Comparison of ENCODE assay signal across 9 cellular contexts in genomic region chr2:224973112-224974016, GRCh38.
A peak's percentile ranks its signal among the peaks of the same experiment; 100 is the strongest.
DNase-seq lines count a peak whose midpoint lies in the region; ATAC-seq, FAIRE-seq and TF ChIP-seq lines count a peak whose summit lies in the region.
"Had no signal": no experiment of that assay in that cellular context is flagged by ENCODE, and none has a peak within 500 bp of the region (broad histone marks: within the 10 kb centered on the region; RNA-seq: fewer than 3 reads in every experiment).

No MANE protein-coding gene starts in this region.

- TF ChIP-seq CTCF in H1 (IDR thresholded peaks at IDR 0.05; ENCODE audit: control extremely low read depth in 1 of 3, insufficient read depth in 1 of 3, low read depth in 1 of 3, low read length in 3 of 3): no peak
- no peak for TF ChIP-seq CTCF in heart right ventricle (IDR thresholded peaks at IDR 0.05)

- H2BK120ac ChIP-seq in H1 (replicated peaks; ENCODE audit: low read depth, low read length) (no peak overlapping the region), neuronal stem cell (ENCODE audit: low read depth, low read length) (no peak overlapping the region)

- no peaks in the 10 kb centered on the region for H3K9me3 Mint-ChIP-seq in stimulated activated naive CD8-positive, alpha-beta T cell treated with anti-CD3 and anti-CD28 coated beads, Interleukin-15, Interleukin-2, amounts not matched to agents 100 ng/mL and 50 ng/mL, for 24 hours
- H3K9me3 Mint-ChIP-seq: endodermal cell had no signal

- ATAC-seq in heart right ventricle: no peak

- H3K4ac ChIP-seq in H1 (replicated peaks; ENCODE audit: insufficient read length, low read depth, low read length): no peak overlapping the region
- no peak overlapping the region for H3K4ac ChIP-seq in neuronal stem cell (ENCODE audit: low read length)

- peaks cover 6% of the 10 kb centered on the region for H3K36me3 Mint-ChIP-seq in stimulated activated naive CD8-positive, alpha-beta T cell treated with anti-CD3 and anti-CD28 coated beads, Interleukin-15, Interleukin-2, amounts not matched to agents 100 ng/mL and 50 ng/mL, for 24 hours (ENCODE audit: low read depth)

- H3K4me2 ChIP-seq in H1 (ENCODE audit: insufficient read depth in 1 of 2, low read depth in 2 of 2, low read length in 2 of 2): no peak overlapping the region
- no peak overlapping the region for H3K4me2 ChIP-seq in neuronal stem cell (ENCODE audit: insufficient read depth, low read length, poor library complexity, severe bottlenecking)

- H2AFZ ChIP-seq in H1 (ENCODE audit: low read length): peak overlapping the region; percentile 73; the same call in 1 of the 2 replicates
- H2AFZ ChIP-seq in neuronal stem cell (ENCODE audit: low read length): no peak overlapping the region

- H2BK5ac ChIP-seq in H1 (ENCODE audit: low read depth, low read length) (no peak overlapping the region), neuronal stem cell (ENCODE audit: low read length) (no peak overlapping the region)

- intact Hi-C loops in heart right ventricle (cut with DNase I): no loop called here

- H2BK15ac ChIP-seq in H1 (ENCODE audit: low read length): no peak overlapping the region
- no peak overlapping the region for H2BK15ac ChIP-seq in neuronal stem cell (ENCODE audit: low read length)

- CTCF ChIA-PET in H1 (lab: Charles Lee; ENCODE audit: partially characterized antibody): interaction anchor here (1.2 kb wide), 2 partner anchors 11 to 29 kb away, joined by 4 to 5 read pairs; no protein-coding TSS in a partner anchor

- H3K23me2 ChIP-seq in H1 (ENCODE audit: low read depth, low read length): peaks cover 3% of the 10 kb centered on the region; the same call in 1 of the 2 replicates

- TF ChIP-seq POLR2A in H1 (IDR thresholded peaks at IDR 0.05; ENCODE audit: control extremely low read depth in 1 of 2, low read depth in 2 of 2, low read length in 2 of 2): no peak

- no peaks in the 10 kb centered on the region for H3K9me3 ChIP-seq in MG63
- H3K9me3 ChIP-seq in H1 (ENCODE audit: insufficient read depth in 2 of 2, low read depth in 1 of 2, low read length in 1 of 2): no peaks in the 10 kb centered on the region
- no peaks in the 10 kb centered on the region for H3K9me3 ChIP-seq in neuronal stem cell (replicated peaks in 1 of 2; ENCODE audit: control insufficient read depth in 2 of 2, insufficient read depth in 1 of 2, low read depth in 1 of 2, low read length in 2 of 2)
- no peaks in the 10 kb centered on the region for H3K9me3 ChIP-seq in heart right ventricle

- H3K27ac ChIP-seq in H1 (ENCODE audit: low read depth, low read length) (no peak overlapping the region), neuronal stem cell (replicated peaks; ENCODE audit: low read length) (no peak overlapping the region), heart right ventricle (no peak overlapping the region)

- H2BK12ac ChIP-seq in H1 (ENCODE audit: low read depth, low read length) (no peak overlapping the region), neuronal stem cell (ENCODE audit: low read length) (no peak overlapping the region)

- H3K4me3 ChIP-seq in MG63 (no peak overlapping the region), H1 (ENCODE audit: extremely low read depth in 1 of 4, insufficient read depth in 2 of 4, low read depth in 3 of 4, low read length in 4 of 4) (no peak overlapping the region), neuronal stem cell (ENCODE audit: low read length in 2 of 2) (no peak overlapping the region), heart right ventricle (no peak overlapping the region)

- H2BK20ac ChIP-seq in H1 (ENCODE audit: low read length): no peak overlapping the region

- no peak overlapping the region for H3K18ac ChIP-seq in H1 (ENCODE audit: extremely low read depth, low read length)
- H3K18ac ChIP-seq in neuronal stem cell (ENCODE audit: low read length): no peak overlapping the region

- peaks cover 0 to 2% (median 0%) of the 10 kb centered on the region in 4 experiments; a peak in 1 of 7 replicates for H3K4me1 ChIP-seq in H1 (replicated peaks in 1 of 4; ENCODE audit: control insufficient read depth in 3 of 4, insufficient read depth in 4 of 4, low read length in 3 of 4)
- peaks cover 0 to 5% of the 10 kb centered on the region in 2 donors for H3K4me1 ChIP-seq in neuronal stem cell (ENCODE audit: control insufficient read depth in 2 of 2, insufficient read depth in 1 of 2, low read depth in 1 of 2, low read length in 2 of 2)
- H3K4me1 ChIP-seq in heart right ventricle: peaks cover 0 to 24% (median 0%) of the 10 kb centered on the region in 9 donors

- H4K20me1 ChIP-seq in H1 (replicated peaks in 1 of 2; ENCODE audit: control insufficient read depth in 1 of 2, insufficient read depth in 2 of 2, low read length in 2 of 2): no peaks in the 10 kb centered on the region

- no peaks in the 10 kb centered on the region for H3K27me3 ChIP-seq in MG63
- H3K27me3 ChIP-seq in H1 (replicated peaks in 1 of 4; ENCODE audit: control insufficient read depth in 3 of 4, extremely low read depth in 1 of 4, insufficient read depth in 3 of 4, low read length in 3 of 4): no peaks in the 10 kb centered on the region
- H3K27me3 ChIP-seq in neuronal stem cell (ENCODE audit: control insufficient read depth in 3 of 3, insufficient read depth in 3 of 3, low read depth in 1 of 3, low read length in 3 of 3): no peaks in the 10 kb centered on the region
- H3K27me3 ChIP-seq in heart right ventricle: no peaks in the 10 kb centered on the region

- no peak overlapping the region for H3K56ac ChIP-seq in H1 (replicated peaks; ENCODE audit: insufficient read length, low read depth, low read length)

- H3K27ac Mint-ChIP-seq in stimulated activated naive CD8-positive, alpha-beta T cell treated with anti-CD3 and anti-CD28 coated beads, Interleukin-15, Interleukin-2, amounts not matched to agents 100 ng/mL and 50 ng/mL, for 24 hours: peak overlapping the region; percentile 66
- H3K27ac Mint-ChIP-seq: endodermal cell had no signal

- no peak for FAIRE-seq in H1 (lab: Jason Lieb, UNC)

- peak; percentile 49 for DNase-seq in NK-92 treated with Interleukin-12 subunit alpha and Interleukin-12 subunit beta, amount 100 ng/mL, for 24 hours (lab: John Stamatoyannopoulos, UW)
- DNase-seq in NK-92 (lab: John Stamatoyannopoulos, UW; ENCODE audit: unreplicated experiment) (no peak), MG63 (peak; percentile 63), H1 (ENCODE audit: low read depth in 1 of 2, low spot score in 2 of 2) (no peak), neuronal stem cell (ENCODE audit: low spot score) (no peak), heart right ventricle (no peak), Ammon's horn (ENCODE audit: low spot score) (no peak)
- DNase-seq: endodermal cell had no signal

- no peak overlapping the region for H4K91ac ChIP-seq in H1 (replicated peaks; ENCODE audit: insufficient read length, low read length)
- H4K91ac ChIP-seq in neuronal stem cell (ENCODE audit: low read depth, low read length, poor library complexity): no peak overlapping the region

- peaks cover 86% of the 10 kb centered on the region for H3K4me1 Mint-ChIP-seq in stimulated activated naive CD8-positive, alpha-beta T cell treated with anti-CD3 and anti-CD28 coated beads, Interleukin-15, Interleukin-2, amounts not matched to agents 100 ng/mL and 50 ng/mL, for 24 hours (ENCODE audit: low read depth)

- no peak overlapping the region for H4K5ac ChIP-seq in H1 (ENCODE audit: insufficient read length, low read depth, low read length)

- POLR2A ChIA-PET in H1 (lab: Charles Lee; ENCODE audit: partially characterized antibody): no interaction called here

- H3K79me1 ChIP-seq in H1 (ENCODE audit: low read depth, low read length) (no peaks in the 10 kb centered on the region), neuronal stem cell (ENCODE audit: low read depth, low read length) (peaks cover 2% of the 10 kb centered on the region)

- no peaks in the 10 kb centered on the region for H3K79me2 ChIP-seq in H1 (ENCODE audit: control insufficient read depth in 1 of 2, insufficient read depth in 2 of 2, low read length in 2 of 2)

- H4K8ac ChIP-seq in H1 (ENCODE audit: extremely low read depth, insufficient read depth, low read length) (no peak overlapping the region), neuronal stem cell (ENCODE audit: low read depth, low read length) (no peak overlapping the region)

- TF ChIP-seq RAD21 in H1 (IDR thresholded peaks at IDR 0.05 in 1 of 2, conservative IDR thresholded peaks at IDR 0.05 in 1 of 2; ENCODE audit: low read depth in 2 of 2, low read length in 2 of 2): no peak

- H3K4me3 Mint-ChIP-seq in stimulated activated naive CD8-positive, alpha-beta T cell treated with anti-CD3 and anti-CD28 coated beads, Interleukin-15, Interleukin-2, amounts not matched to agents 100 ng/mL and 50 ng/mL, for 24 hours: no peak overlapping the region
- H3K4me3 Mint-ChIP-seq: endodermal cell had no signal

- no peaks in the 10 kb centered on the region for H3K36me3 ChIP-seq in MG63
- no peaks in the 10 kb centered on the region for H3K36me3 ChIP-seq in H1 (ENCODE audit: control insufficient read depth in 2 of 4, insufficient read depth in 4 of 4, low read length in 3 of 4)
- peaks cover 0 to 2% of the 10 kb centered on the region in 2 donors for H3K36me3 ChIP-seq in neuronal stem cell (replicated peaks in 1 of 2; ENCODE audit: control insufficient read depth in 2 of 2, insufficient read depth in 2 of 2, low read length in 2 of 2)
- no peaks in the 10 kb centered on the region for H3K36me3 ChIP-seq in heart right ventricle

- H3K27me3 Mint-ChIP-seq in stimulated activated naive CD8-positive, alpha-beta T cell treated with anti-CD3 and anti-CD28 coated beads, Interleukin-15, Interleukin-2, amounts not matched to agents 100 ng/mL and 50 ng/mL, for 24 hours: no peaks in the 10 kb centered on the region

- 92% methylated on average over 10 of the region's 10 CpGs; no CpG with 5 or more reads in 1 of the 2 experiments for WGBS in H1 (ENCODE audit: extremely low coverage in 1 of 2, insufficient coverage in 1 of 2, insufficient read length in 1 of 2, insufficient replicate concordance in 2 of 2, low coverage in 1 of 2, low lambda C conversion rate in 2 of 2, missing lambda C conversion rate in 1 of 2), 2 experiments
- WGBS in neuronal stem cell (ENCODE audit: extremely low coverage in 2 of 2, insufficient read length in 2 of 2, insufficient replicate concordance in 1 of 2), 2 donors: no CpG with 5 or more reads among the region's 10 CpGs
- 64 to 68% methylated on average over 10 of the region's 10 CpGs for WGBS in heart right ventricle, 2 donors

- H3K9ac ChIP-seq in H1 (replicated peaks in 1 of 4; ENCODE audit: extremely low read depth in 1 of 4, low read depth in 3 of 4, low read length in 3 of 4) (no peak overlapping the region), neuronal stem cell (ENCODE audit: low read depth, low read length, poor library complexity) (no peak overlapping the region)

- no peak overlapping the region for H2AK5ac ChIP-seq in H1 (ENCODE audit: low read depth, low read length)
- H2AK5ac ChIP-seq in neuronal stem cell (ENCODE audit: low read depth, low read length): no peak overlapping the region

- no peak overlapping the region for H3K14ac ChIP-seq in H1 (ENCODE audit: insufficient read length)
- H3K14ac ChIP-seq in neuronal stem cell (ENCODE audit: low read length): no peak overlapping the region

- H3K23ac ChIP-seq in H1 (ENCODE audit: insufficient read length) (no peak overlapping the region), neuronal stem cell (ENCODE audit: low read depth, low read length, poor library complexity) (no peak overlapping the region)

- no peak for TF ChIP-seq EP300 in H1 (IDR thresholded peaks at IDR 0.05; ENCODE audit: borderline replicate concordance in 1 of 2, low read depth in 2 of 2, low read length in 2 of 2)

Comparison
In these comparisons a context has a peak if more than half of its experiments do, and no peak if none do; other contexts are left out.
1. DNase-seq: peak in NK-92 treated with Interleukin-12 subunit alpha and Interleukin-12 subunit beta, amount 100 ng/mL, for 24 hours (single experiment) and MG63 (single experiment); none in NK-92 (single experiment), H1 (0 of 2), neuronal stem cell (single experiment), heart right ventricle (0 of 2) and Ammon's horn (single experiment).